ENCODE assay signal across 13 cellular contexts in genomic region chr11:114135737-114136151, GRCh38.
A peak's percentile ranks its signal among the peaks of the same experiment; 100 is the strongest.
DNase-seq lines count a peak whose midpoint lies in the region; ATAC-seq, FAIRE-seq and TF ChIP-seq lines count a peak whose summit lies in the region.
"Had no signal": no experiment of that assay in that cellular context is flagged by ENCODE, and none has a peak within 500 bp of the region (broad histone marks: within the 10 kb centered on the region; RNA-seq: fewer than 3 reads in every experiment).

No MANE protein-coding gene starts in this region.

- H3K9me3 Mint-ChIP-seq in astrocyte (ENCODE audit: unreplicated experiment): peaks cover 2% of the 10 kb centered on the region
- no peaks in the 10 kb centered on the region for H3K9me3 Mint-ChIP-seq in endothelial cell (ENCODE audit: unreplicated experiment)
- H3K9me3 Mint-ChIP-seq: activated T-cell treated with anti-CD3 and anti-CD28 coated beads, Interleukin-2, amount 50 U/mL, for 4 hours; T-cell had no signal

- H3K4me3 Mint-ChIP-seq in astrocyte (ENCODE audit: unreplicated experiment) (no peak overlapping the region), endothelial cell (ENCODE audit: unreplicated experiment) (no peak overlapping the region)
- H3K4me3 Mint-ChIP-seq: activated T-cell treated with anti-CD3 and anti-CD28 coated beads, Interleukin-2, amount 50 U/mL, for 4 hours; naive thymus-derived CD8-positive, alpha-beta T cell; T-cell had no signal

- no peaks in the 10 kb centered on the region for H4K20me1 ChIP-seq in astrocyte (ENCODE audit: insufficient read depth, low read length)

- H3K27ac ChIP-seq in astrocyte (ENCODE audit: low read depth, low read length): no peak overlapping the region
- H3K27ac ChIP-seq in substantia nigra (ENCODE audit: low read depth, low read length, poor library complexity, severe bottlenecking): peak overlapping the region; percentile 40

- no peak for ATAC-seq in GM21526 (IDR thresholded peaks at IDR 0.05; ENCODE audit: low FRiP score, unreplicated experiment)
- ATAC-seq: activated T-cell treated with anti-CD3 and anti-CD28 coated beads, Interleukin-2, amount 50 U/mL, for 4 hours; naive thymus-derived CD8-positive, alpha-beta T cell; T-cell had no signal

- DNase-seq in HCEC 1CT (peak; percentile 59), astrocyte (ENCODE audit: low read depth) (peak; percentile 18), iPS-NIHi7 (ENCODE audit: extremely low spot score) (peak; percentile 47), substantia nigra (lab: John Stamatoyannopoulos, UW) (no peak), GM10266 (ENCODE audit: extremely low spot score) (no peak), endothelial cell (ENCODE audit: low spot score) (no peak)
- no peak for DNase-seq in stimulated activated naive CD4-positive, alpha-beta T cell treated with Interleukin-2 at 50 U/mL for 16 hours (lab: John Stamatoyannopoulos, UW)
- DNase-seq: activated T-cell treated with anti-CD3 and anti-CD28 coated beads, Interleukin-2, amount 50 U/mL, for 4 hours; naive thymus-derived CD8-positive, alpha-beta T cell; NCI-H2171; T-cell had no signal

- H3K4me1 Mint-ChIP-seq in astrocyte (ENCODE audit: low read depth, unreplicated experiment) (peaks cover 27% of the 10 kb centered on the region), endothelial cell (ENCODE audit: unreplicated experiment) (peaks cover 43% of the 10 kb centered on the region)

- peaks cover 20% of the 10 kb centered on the region for H3K27me3 Mint-ChIP-seq in astrocyte (ENCODE audit: low read depth, unreplicated experiment)
- H3K27me3 Mint-ChIP-seq in endothelial cell (ENCODE audit: unreplicated experiment): no peaks in the 10 kb centered on the region

- H3K4me2 ChIP-seq in astrocyte (ENCODE audit: low read length): no peak overlapping the region

- peaks cover 19% of the 10 kb centered on the region for H3K27me3 ChIP-seq in astrocyte (ENCODE audit: insufficient read depth, low read length)

- no peak for TF ChIP-seq CTCF in astrocyte (IDR thresholded peaks at IDR 0.05; ENCODE audit: insufficient read depth, low read depth, low read length)
- TF ChIP-seq CTCF in GM10266 (IDR thresholded peaks at IDR 0.05; ENCODE audit: control insufficient read depth, insufficient read depth, low read depth, missing control alignments): no peak
- no peak for TF ChIP-seq CTCF in endothelial cell (IDR thresholded peaks at IDR 0.05; ENCODE audit: unreplicated experiment)

- H3K36me3 Mint-ChIP-seq in astrocyte (ENCODE audit: low read depth, unreplicated experiment) (no peaks in the 10 kb centered on the region), endothelial cell (ENCODE audit: low read depth, unreplicated experiment) (no peaks in the 10 kb centered on the region)
- H3K36me3 Mint-ChIP-seq: naive thymus-derived CD8-positive, alpha-beta T cell; T-cell had no signal

- no peaks in the 10 kb centered on the region for H3K4me1 ChIP-seq in astrocyte (ENCODE audit: insufficient read depth, low read length)

- H3K79me2 ChIP-seq in astrocyte (ENCODE audit: insufficient read depth, low read length): no peaks in the 10 kb centered on the region

- FAIRE-seq in astrocyte (lab: Jason Lieb, UNC): no peak
- FAIRE-seq: endometrium had no signal

- H3K27ac Mint-ChIP-seq in astrocyte (ENCODE audit: unreplicated experiment) (peak overlapping the region; percentile 86), endothelial cell (ENCODE audit: unreplicated experiment) (no peak overlapping the region)

- H2AFZ ChIP-seq in astrocyte (ENCODE audit: low read depth, low read length): no peak overlapping the region

- H3K4me3 ChIP-seq in astrocyte (ENCODE audit: insufficient read depth, low read depth, low read length): no peak overlapping the region

- no peak overlapping the region for H3K9ac ChIP-seq in astrocyte (ENCODE audit: low read length)

- H3K36me3 ChIP-seq in astrocyte (ENCODE audit: insufficient read depth, low read length): no peaks in the 10 kb centered on the region

- H3K9me3 ChIP-seq in astrocyte (ENCODE audit: insufficient read depth, low read depth, low read length): no peaks in the 10 kb centered on the region

Comparison
In these comparisons a context has a peak if more than half of its experiments do, and no peak if none do; other contexts are left out.
1. DNase-seq: peak in HCEC 1CT (single experiment), astrocyte (single experiment) and iPS-NIHi7 (single experiment); none in substantia nigra (0 of 49), GM10266 (single experiment), stimulated activated naive CD4-positive, alpha-beta T cell treated with Interleukin-2 at 50 U/mL for 16 hours (single experiment) and endothelial cell (single experiment).